1 cellular context compared by ENCODE assay signal in genomic region chr2:190656301-190656700, GRCh38.
TF ChIP-seq lines count a peak whose summit lies in the region.

No MANE protein-coding gene starts in this region.

TF ChIP-seq in HepG2, 621 proteins besides CTCF, POLR2A, EP300 and RAD21 (continued from another document):
- no peak for TF ChIP-seq ZNF563 (CRISPR knock-in tag; IDR thresholded peaks at IDR 0.05)
- no peak for TF ChIP-seq ZFY (CRISPR knock-in tag; IDR thresholded peaks at IDR 0.05)
